Comparison of ENCODE assay signal across 13 cellular contexts in genomic region chr13:93951153-93951552, GRCh38.
A peak's percentile ranks its signal among the peaks of the same experiment; 100 is the strongest.
DNase-seq lines count a peak whose midpoint lies in the region; ATAC-seq and TF ChIP-seq lines count a peak whose summit lies in the region.
"Had no signal": no experiment of that assay in that cellular context is flagged by ENCODE, and none has a peak within 500 bp of the region (broad histone marks: within the 10 kb centered on the region; RNA-seq: fewer than 3 reads in every experiment).

No MANE protein-coding gene starts in this region.

- no peaks in the 10 kb centered on the region for H3K9me3 Mint-ChIP-seq in activated CD4-positive, alpha-beta T cell treated with anti-CD3 and anti-CD28 coated beads, Interleukin-2, amount 10 ng/mL, durations not matched to agents 24 days and 14 days
- H3K9me3 Mint-ChIP-seq: activated CD8-positive, alpha-beta T cell treated with anti-CD3 and anti-CD28 coated beads for 36 hours; activated naive CD4-positive, alpha-beta T cell treated with anti-CD3 and anti-CD28 coated beads, Interleukin-2, amount 50 U/mL, for 24 hours had no signal

- H3K27me3 Mint-ChIP-seq in activated CD4-positive, alpha-beta T cell treated with anti-CD3 and anti-CD28 coated beads, Interleukin-2, amount 10 ng/mL, durations not matched to agents 24 days and 14 days = no peaks in the 10 kb centered on the region
- H3K27me3 Mint-ChIP-seq: activated CD8-positive, alpha-beta T cell treated with anti-CD3 and anti-CD28 coated beads for 36 hours; memory B cell had no signal

- DNase-seq in COR-L47 (lab: John Stamatoyannopoulos, UW) (peak; percentile 27), HFF-Myc (ENCODE audit: extremely low read depth, low read depth) (no peak), kidney tubule cell (ENCODE audit: low spot score) (peak; percentile 31), head of caudate nucleus (no peak)
- DNase-seq in activated CD8-positive, alpha-beta memory T cell treated with anti-CD3 and anti-CD28 coated beads, Interleukin-2, amount 50 U/mL, for 48 hours = no peak
- DNase-seq in activated CD4-positive, alpha-beta T cell treated with anti-CD3 and anti-CD28 coated beads, Interleukin-2, amount 10 ng/mL, durations not matched to agents 24 days and 14 days = no peak
- DNase-seq: activated CD8-positive, alpha-beta T cell treated with anti-CD3 and anti-CD28 coated beads for 36 hours; ovary; stimulated activated CD4-positive, alpha-beta T cell treated with anti-CD3 and anti-CD28 coated beads, Interleukin-4, amount 100 ng/mL, for 24 hours had no signal

- no peaks in the 10 kb centered on the region for H3K4me1 Mint-ChIP-seq in activated CD4-positive, alpha-beta T cell treated with anti-CD3 and anti-CD28 coated beads, Interleukin-2, amount 10 ng/mL, durations not matched to agents 24 days and 14 days
- H3K4me1 Mint-ChIP-seq: activated naive CD4-positive, alpha-beta T cell treated with anti-CD3 and anti-CD28 coated beads, Interleukin-2, amount 50 U/mL, for 24 hours; memory B cell had no signal

- TF ChIP-seq CTCF in HFF-Myc (IDR thresholded peaks at IDR 0.05; ENCODE audit: low read depth, low read length, missing control alignments) = peak; percentile 13

- H3K4me3 ChIP-seq in HFF-Myc (replicated peaks; ENCODE audit: low read depth, low read length) = no peak overlapping the region
- H3K4me3 ChIP-seq: hepatocyte, ovary had no signal

- H3K27ac Mint-ChIP-seq in activated CD4-positive, alpha-beta T cell treated with anti-CD3 and anti-CD28 coated beads, Interleukin-2, amount 10 ng/mL, durations not matched to agents 24 days and 14 days = no peak overlapping the region
- H3K27ac Mint-ChIP-seq: activated CD8-positive, alpha-beta T cell treated with anti-CD3 and anti-CD28 coated beads for 36 hours; activated naive CD4-positive, alpha-beta T cell treated with anti-CD3 and anti-CD28 coated beads, Interleukin-2, amount 50 U/mL, for 24 hours; memory B cell had no signal

- no peak overlapping the region for H3K4me3 Mint-ChIP-seq in activated CD4-positive, alpha-beta T cell treated with anti-CD3 and anti-CD28 coated beads, Interleukin-2, amount 10 ng/mL, durations not matched to agents 24 days and 14 days
- H3K4me3 Mint-ChIP-seq: activated CD8-positive, alpha-beta T cell treated with anti-CD3 and anti-CD28 coated beads for 36 hours; activated naive CD4-positive, alpha-beta T cell treated with anti-CD3 and anti-CD28 coated beads, Interleukin-2, amount 50 U/mL, for 24 hours; memory B cell had no signal

- intact Hi-C loops in head of caudate nucleus (cut with DNase I) = no loop called here
- intact Hi-C loops in activated CD4-positive, alpha-beta T cell treated with anti-CD3 and anti-CD28 coated beads, Interleukin-2, amount 10 ng/mL, durations not matched to agents 24 days and 14 days (cut with micrococcal nuclease) = no loop called here

- no peaks in the 10 kb centered on the region for H3K36me3 Mint-ChIP-seq in activated CD4-positive, alpha-beta T cell treated with anti-CD3 and anti-CD28 coated beads, Interleukin-2, amount 10 ng/mL, durations not matched to agents 24 days and 14 days (ENCODE audit: low read depth)
- H3K36me3 Mint-ChIP-seq: activated naive CD4-positive, alpha-beta T cell treated with anti-CD3 and anti-CD28 coated beads, Interleukin-2, amount 50 U/mL, for 24 hours; memory B cell had no signal

- peak; percentile 61 for ATAC-seq in SK-N-SH treated with all-trans-retinoic acid at 6 μM for 48 hours
- ATAC-seq: activated CD8-positive, alpha-beta T cell treated with anti-CD3 and anti-CD28 coated beads for 36 hours had no signal

TF ChIP-seq in SK-N-SH treated with all-trans-retinoic acid at 6 μM for 48 hours, 23 proteins besides CTCF, POLR2A, EP300 and RAD21:
- no peak for TF ChIP-seq PATZ1 (CRISPR knock-in tag; IDR thresholded peaks at IDR 0.05; ENCODE audit: borderline replicate concordance)
- no peak for TF ChIP-seq PPARA (CRISPR knock-in tag; IDR thresholded peaks at IDR 0.05; ENCODE audit: borderline replicate concordance)
- TF ChIP-seq SNAI2 (CRISPR knock-in tag; IDR thresholded peaks at IDR 0.05) = no peak
- no peak for TF ChIP-seq ISL1 (CRISPR knock-in tag; IDR thresholded peaks at IDR 0.05)
- TF ChIP-seq TCF4 (CRISPR knock-in tag; IDR thresholded peaks at IDR 0.05; ENCODE audit: borderline replicate concordance) = no peak
- no peak for TF ChIP-seq GLIS3 (CRISPR knock-in tag; IDR thresholded peaks at IDR 0.05)
- no peak for TF ChIP-seq ZNF565 (CRISPR knock-in tag; conservative IDR thresholded peaks at IDR 0.05; ENCODE audit: low read depth)

Comparison
In these comparisons a context has a peak if more than half of its experiments do, and no peak if none do; other contexts are left out.
1. DNase-seq: peak in COR-L47 (single experiment) and kidney tubule cell (single experiment); none in HFF-Myc (single experiment), activated CD8-positive, alpha-beta memory T cell treated with anti-CD3 and anti-CD28 coated beads, Interleukin-2, amount 50 U/mL, for 48 hours (single experiment), head of caudate nucleus (0 of 42) and activated CD4-positive, alpha-beta T cell treated with anti-CD3 and anti-CD28 coated beads, Interleukin-2, amount 10 ng/mL, durations not matched to agents 24 days and 14 days (single experiment).